ENCODE assay signal across 1 cellular context in genomic region chr6:90586675-90587638, GRCh38.
TF ChIP-seq lines count a peak whose summit lies in the region.

Gene MAP3K7 (minus strand): TSS chr6:90587072. CDS start chr6:90586883, 189 bp downstream.

TF ChIP-seq in GM12878, 131 proteins besides CTCF, POLR2A, EP300 and RAD21 (continued from another document and continues in another):
- TF ChIP-seq MLLT1 (IDR thresholded peaks at IDR 0.05) (no peak), SREBF1 (IDR thresholded peaks at IDR 0.05; ENCODE audit: low read length) (no peak), CHD2 (IDR thresholded peaks at IDR 0.05; ENCODE audit: borderline replicate concordance, low read depth, low read length) (peak; percentile 99), RELA (IDR thresholded peaks at IDR 0.05; ENCODE audit: borderline replicate concordance, partially characterized antibody) (peak; percentile 64), TCF12 (IDR thresholded peaks at IDR 0.05; ENCODE audit: low read depth, low read length) (0 out of 2 replicates have a peak, but pooled peaks have one; percentile 10), ATF7 (IDR thresholded peaks at IDR 0.05; ENCODE audit: low read depth) (peak; percentile 84), ATF3 (IDR thresholded peaks at IDR 0.05; ENCODE audit: borderline replicate concordance, extremely low read depth, low read depth, low read length) (peak; percentile 85; the same call in 1 of the 2 replicates), CBX5 (IDR thresholded peaks at IDR 0.05; ENCODE audit: low read depth) (peak; percentile 71; the same call in 1 of the 2 replicates), MXI1 (IDR thresholded peaks at IDR 0.05; ENCODE audit: low read depth, low read length) (peak; percentile 99), ZNF274 (IDR thresholded peaks at IDR 0.05; ENCODE audit: insufficient read depth, insufficient read length) (no peak), NR2C2 (IDR thresholded peaks at IDR 0.05; ENCODE audit: borderline replicate concordance, control insufficient read depth, insufficient read length, low read depth) (no peak), SMC3 (IDR thresholded peaks at IDR 0.05; ENCODE audit: borderline replicate concordance, low read length) (no peak), FOXK2 (IDR thresholded peaks at IDR 0.05) (no peak), E2F4 (IDR thresholded peaks at IDR 0.05; ENCODE audit: low read depth, low read length) (peak; percentile 97), FOS (IDR thresholded peaks at IDR 0.05; ENCODE audit: borderline replicate concordance, extremely low read depth, insufficient read length) (no peak), SP1 (IDR thresholded peaks at IDR 0.05; ENCODE audit: low read depth, low read length) (peak; percentile 89), NBN (IDR thresholded peaks at IDR 0.05) (peak; percentile 99), PBX3 (IDR thresholded peaks at IDR 0.05; ENCODE audit: insufficient replicate concordance, low read depth, low read length) (no peak), ZBTB4 (CRISPR knock-in tag; IDR thresholded peaks at IDR 0.05) (no peak), PML (IDR thresholded peaks at IDR 0.05; ENCODE audit: low read length) (peak; percentile 59; the same call in 1 of the 2 replicates), E2F8 (IDR thresholded peaks at IDR 0.05; ENCODE audit: low read depth, partially characterized antibody) (peak; percentile 95), ZNF622 (IDR thresholded peaks at IDR 0.05) (no peak), EGR1 (IDR thresholded peaks at IDR 0.05; ENCODE audit: borderline replicate concordance in 1 of 2, low read depth in 2 of 2, low read length in 2 of 2) (peak in 1 of 2 experiments; percentile 69; a peak in 1 of 3 replicates), CEBPZ (IDR thresholded peaks at IDR 0.05; ENCODE audit: low read depth, low read length) (0 out of 2 replicates have a peak, but pooled peaks have one; percentile 37), ESRRA (IDR thresholded peaks at IDR 0.05; ENCODE audit: low read length) (peak; percentile 60; the same call in 1 of the 2 replicates), BHLHE40 (IDR thresholded peaks at IDR 0.05; ENCODE audit: borderline replicate concordance in 1 of 2, low read depth in 2 of 2, low read length in 1 of 2) (no peak), KDM1A (IDR thresholded peaks at IDR 0.05; ENCODE audit: borderline replicate concordance) (no peak), REST (IDR thresholded peaks at IDR 0.05; ENCODE audit: low read depth, low read length) (no peak), GATAD2B (conservative IDR thresholded peaks at IDR 0.05; ENCODE audit: low read depth) (peak; percentile 9; the same call in 1 of the 2 replicates), ZBTB33 (IDR thresholded peaks at IDR 0.05) (no peak), HDAC6 (IDR thresholded peaks at IDR 0.05; ENCODE audit: unreplicated experiment) (peak; percentile 43), CHD4 (IDR thresholded peaks at IDR 0.05) (no peak), GABPA (IDR thresholded peaks at IDR 0.05; ENCODE audit: low read depth) (peak; percentile 90), SIX5 (IDR thresholded peaks at IDR 0.05; ENCODE audit: low read depth, low read length, severe bottlenecking) (peak; percentile 53), ZNF217 (IDR thresholded peaks at IDR 0.05) (no peak), HDAC2 (IDR thresholded peaks at IDR 0.05) (peak; percentile 80; the same call in 1 of the 2 replicates), YY1 (IDR thresholded peaks at IDR 0.05; ENCODE audit: low read depth, low read length) (peak; percentile 93)
